Comparison of ENCODE assay signal across 8 cellular contexts in genomic region chr11:125165111-125165663, GRCh38. TPM values are rescaled to one million over a fixed set of nuclear protein-coding genes. Genes with fewer than 3 reads are reported as not detected.
DNase-seq lines count a peak whose midpoint lies in the region; ATAC-seq and TF ChIP-seq lines count a peak whose summit lies in the region.

No MANE protein-coding gene starts in this region.

- no peaks in the 10 kb centered on the region for H3K9me3 ChIP-seq in BLaER1 treated with 17β-estradiol and CSF1 and Interleukin-3, amounts not matched to agents 10 nM and 100 nM (replicated peaks in 1 of 11)

- peaks cover 78 to 100% (median 97%) of the 10 kb centered on the region in 11 experiments for H3K27me3 ChIP-seq in BLaER1 treated with 17β-estradiol and CSF1 and Interleukin-3, amounts not matched to agents 10 nM and 100 nM

- no peak for ATAC-seq in GM19463 (IDR thresholded peaks at IDR 0.05; ENCODE audit: unreplicated experiment)
- no peak for ATAC-seq in GM19467 (IDR thresholded peaks at IDR 0.05; ENCODE audit: unreplicated experiment)

- H3K36me3 ChIP-seq in BLaER1 treated with 17β-estradiol and CSF1 and Interleukin-3, amounts not matched to agents 10 nM and 100 nM: no peaks in the 10 kb centered on the region

- H3K4me1 ChIP-seq in BLaER1 treated with 17β-estradiol and CSF1 and Interleukin-3, amounts not matched to agents 10 nM and 100 nM: peaks cover 9 to 19% (median 15%) of the 10 kb centered on the region in 10 experiments; a peak in 17 of 20 replicates

- no peak overlapping the region for H3K27ac ChIP-seq in BLaER1 treated with 17β-estradiol and CSF1 and Interleukin-3, amounts not matched to agents 10 nM and 100 nM
- peak overlapping the region; percentile 77 for H3K27ac ChIP-seq in VCaP

- H4K20me1 ChIP-seq in BLaER1 treated with 17β-estradiol and CSF1 and Interleukin-3, amounts not matched to agents 10 nM and 100 nM: peaks cover 0 to 41% (median 24%) of the 10 kb centered on the region in 11 experiments; a peak in 16 of 22 replicates

- H3K9ac ChIP-seq in BLaER1 treated with 17β-estradiol and CSF1 and Interleukin-3, amounts not matched to agents 10 nM and 100 nM: peak overlapping the region; percentile 10 to 64 (median 56); a peak in 19 of 22 replicates

- H3K4me3 ChIP-seq in BLaER1 treated with 17β-estradiol and CSF1 and Interleukin-3, amounts not matched to agents 10 nM and 100 nM: peak overlapping the region; percentile 54 to 74 (median 63)
- peak overlapping the region; percentile 43 for H3K4me3 ChIP-seq in epithelial cell of esophagus (ENCODE audit: low read length)

- TF ChIP-seq CTCF in GM20000 (IDR thresholded peaks at IDR 0.05; ENCODE audit: extremely low read depth, missing control alignments) (no peak), VCaP (conservative IDR thresholded peaks at IDR 0.05) (no peak), epithelial cell of esophagus (IDR thresholded peaks at IDR 0.05; ENCODE audit: insufficient read depth, low read depth, low read length, missing control alignments) (no peak)

- DNase-seq in GM20000 (ENCODE audit: low spot score) (peak; percentile 65), epithelial cell of esophagus (ENCODE audit: low read depth) (peak; percentile 29), myocyte (ENCODE audit: low read depth) (peak; percentile 40), amniotic stem cell (lab: John Stamatoyannopoulos, UW) (no peak)

- H3K4me2 ChIP-seq in BLaER1 treated with 17β-estradiol and CSF1 and Interleukin-3, amounts not matched to agents 10 nM and 100 nM: peak overlapping the region; percentile 91 to 99 (median 98)

RNA-seq across cellular contexts. Expression of gene PKNOX2, which starts 0.6 kb away (rescaled TPM):
- total RNA-seq in myocyte: 20.2 and 22.1 TPM in 2 replicates
- 86.6 TPM for polyA plus RNA-seq in myocyte (2012)

RNA-seq across cellular contexts. Expression of gene TMEM218, which starts 53.8 kb away (rescaled TPM):
- 24.4 and 30.8 TPM in 2 replicates for total RNA-seq in myocyte
- polyA plus RNA-seq in myocyte (2012): 23.0 TPM
